25 cellular contexts compared by ENCODE assay signal in the genomic region with DNA sequence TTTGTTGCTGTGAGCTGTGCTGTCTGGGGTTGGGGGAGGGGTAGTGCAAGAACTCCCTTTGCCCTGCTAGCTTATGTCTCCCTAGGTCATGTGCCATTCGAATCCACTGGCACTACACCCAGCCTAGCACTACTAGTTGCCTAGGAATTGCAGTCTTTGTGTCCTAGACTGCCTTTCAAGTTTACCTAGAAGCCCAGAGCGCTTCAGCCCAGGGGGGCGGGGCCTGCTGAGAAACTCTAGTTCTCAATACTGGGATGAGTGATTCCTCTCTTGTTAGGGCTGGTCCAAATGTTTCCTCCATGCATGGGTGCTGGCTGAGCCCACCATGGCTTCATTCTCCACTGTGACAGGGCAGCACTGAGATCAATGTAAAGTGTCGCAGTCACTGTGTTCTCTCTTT.
A peak's percentile ranks its signal among the peaks of the same experiment; 100 is the strongest.
DNase-seq lines count a peak whose midpoint lies in the region; ATAC-seq and TF ChIP-seq lines count a peak whose summit lies in the region.
"Had no signal": no experiment of that assay in that cellular context is flagged by ENCODE, and none has a peak within 500 bp of the region (broad histone marks: within the 10 kb centered on the region; RNA-seq: fewer than 3 reads in every experiment).

No MANE protein-coding gene starts in this region.

- H3K9me3 ChIP-seq in endodermal cell (ENCODE audit: control insufficient read depth, low read length) (no peaks in the 10 kb centered on the region), neural progenitor cell (ENCODE audit: low read depth) (no peaks in the 10 kb centered on the region)
- H3K9me3 ChIP-seq: BE2C, BLaER1 had no signal

- H3F3A ChIP-seq in GM23338 (replicated peaks; ENCODE audit: low read depth) (no peaks in the 10 kb centered on the region), neural progenitor cell (ENCODE audit: low read depth) (no peaks in the 10 kb centered on the region)

- WGBS in endodermal cell (ENCODE audit: insufficient coverage in 1 of 2, insufficient read length in 1 of 2), 2 experiments: 87 to 90% methylated on average over 3 to 4 of the region's 4 CpGs

- ATAC-seq in GM23338 (no peak), HG03025 (IDR thresholded peaks at IDR 0.05; ENCODE audit: low FRiP score, unreplicated experiment) (no peak)

- no peaks in the 10 kb centered on the region for H3K27me3 ChIP-seq in GM23338 (ENCODE audit: insufficient read depth)
- H3K27me3 ChIP-seq in endodermal cell (ENCODE audit: control insufficient read depth, insufficient read depth, low read length, poor library complexity, severe bottlenecking): no peaks in the 10 kb centered on the region
- H3K27me3 ChIP-seq in neural progenitor cell: no peaks in the 10 kb centered on the region
- H3K27me3 ChIP-seq: BE2C had no signal

- DNase-seq in GM23338 (ENCODE audit: low spot score): peak; percentile 7
- peak; percentile 43 for DNase-seq in endodermal cell
- DNase-seq in iPS-NIHi7 (ENCODE audit: extremely low spot score): peak; percentile 10
- DNase-seq in neural progenitor cell (ENCODE audit: low spot score): peak; percentile 3
- no peak for DNase-seq in activated naive CD4-positive, alpha-beta T cell treated with anti-CD3 and anti-CD28 coated beads, Interleukin-2, amount 10 ng/mL, durations not matched to agents 7 days and 5 days
- no peak for DNase-seq in SW480 (ENCODE audit: low spot score)
- DNase-seq in NCI-H1105 (lab: John Stamatoyannopoulos, UW): no peak
- DNase-seq: 8988T; ACHN; BE2C; C1 segment of cervical spinal cord; CD4-positive, CD25-positive, alpha-beta regulatory T cell; CD8-positive, alpha-beta memory T cell; COR-L47; DMS 273 treated with DMSO at 0.1 percent for 48 hours; DMS153; DMS53; DMS79; DND-41; EL; GF-D8 had no signal

- H3K4me1 Mint-ChIP-seq in GM23338 (no peaks in the 10 kb centered on the region), endodermal cell (peaks cover 2% of the 10 kb centered on the region), neural progenitor cell (no peaks in the 10 kb centered on the region)
- no peaks in the 10 kb centered on the region for H3K4me1 Mint-ChIP-seq in activated naive CD4-positive, alpha-beta T cell treated with anti-CD3 and anti-CD28 coated beads, Interleukin-2, amount 10 ng/mL, durations not matched to agents 7 days and 5 days
- H3K4me1 Mint-ChIP-seq: CD14-positive monocyte; CD4-positive, alpha-beta memory T cell; CD4-positive, CD25-positive, alpha-beta regulatory T cell; CD8-positive, alpha-beta memory T cell had no signal

- H3K4me1 ChIP-seq in GM23338 (ENCODE audit: insufficient read depth): no peaks in the 10 kb centered on the region
- no peaks in the 10 kb centered on the region for H3K4me1 ChIP-seq in endodermal cell (ENCODE audit: control insufficient read depth, insufficient read depth, low read length)
- no peaks in the 10 kb centered on the region for H3K4me1 ChIP-seq in neural progenitor cell
- H3K4me1 ChIP-seq: BE2C had no signal

- no peaks in the 10 kb centered on the region for H3K36me3 Mint-ChIP-seq in GM23338 (ENCODE audit: low read depth)
- no peaks in the 10 kb centered on the region for H3K36me3 Mint-ChIP-seq in endodermal cell (ENCODE audit: low read depth)
- no peaks in the 10 kb centered on the region for H3K36me3 Mint-ChIP-seq in neural progenitor cell
- no peaks in the 10 kb centered on the region for H3K36me3 Mint-ChIP-seq in activated naive CD4-positive, alpha-beta T cell treated with anti-CD3 and anti-CD28 coated beads, Interleukin-2, amount 10 ng/mL, durations not matched to agents 7 days and 5 days
- H3K36me3 Mint-ChIP-seq: CD14-positive monocyte; CD4-positive, alpha-beta memory T cell; CD4-positive, CD25-positive, alpha-beta regulatory T cell; CD8-positive, alpha-beta memory T cell had no signal

- H3K27me3 Mint-ChIP-seq in GM23338 (ENCODE audit: insufficient read depth, low read depth, poor library complexity): peaks cover 2% of the 10 kb centered on the region
- H3K27me3 Mint-ChIP-seq in endodermal cell (ENCODE audit: insufficient read depth): no peaks in the 10 kb centered on the region
- H3K27me3 Mint-ChIP-seq in neural progenitor cell (ENCODE audit: insufficient read depth, low read depth): no peaks in the 10 kb centered on the region
- H3K27me3 Mint-ChIP-seq in activated naive CD4-positive, alpha-beta T cell treated with anti-CD3 and anti-CD28 coated beads, Interleukin-2, amount 10 ng/mL, durations not matched to agents 7 days and 5 days: no peaks in the 10 kb centered on the region
- H3K27me3 Mint-ChIP-seq: CD4-positive, alpha-beta memory T cell; CD4-positive, CD25-positive, alpha-beta regulatory T cell; CD8-positive, alpha-beta memory T cell had no signal

- CTCF ChIA-PET in activated naive CD4-positive, alpha-beta T cell treated with anti-CD3 and anti-CD28 coated beads, Interleukin-2, amount 10 ng/mL, durations not matched to agents 7 days and 5 days (lab: Charles Lee): no interaction called here

- no peak overlapping the region for H3K27ac ChIP-seq in GM23338 (ENCODE audit: low read depth)
- H3K27ac ChIP-seq in endodermal cell (ENCODE audit: low read depth, low read length): no peak overlapping the region
- no peak overlapping the region for H3K27ac ChIP-seq in neural progenitor cell
- H3K27ac ChIP-seq: BLaER1 had no signal

- H3K79me2 ChIP-seq in GM23338 (replicated peaks; ENCODE audit: insufficient read depth) (no peaks in the 10 kb centered on the region), neural progenitor cell (ENCODE audit: low read depth) (no peaks in the 10 kb centered on the region)

- no peak overlapping the region for H3K4me3 Mint-ChIP-seq in GM23338
- no peak overlapping the region for H3K4me3 Mint-ChIP-seq in endodermal cell
- H3K4me3 Mint-ChIP-seq in neural progenitor cell: no peak overlapping the region
- no peak overlapping the region for H3K4me3 Mint-ChIP-seq in activated naive CD4-positive, alpha-beta T cell treated with anti-CD3 and anti-CD28 coated beads, Interleukin-2, amount 10 ng/mL, durations not matched to agents 7 days and 5 days
- H3K4me3 Mint-ChIP-seq: CD14-positive monocyte; CD4-positive, alpha-beta memory T cell; CD4-positive, CD25-positive, alpha-beta regulatory T cell; CD8-positive, alpha-beta memory T cell had no signal

- H3K9ac ChIP-seq in endodermal cell (ENCODE audit: extremely low read depth, low read length, poor library complexity, severe bottlenecking): no peak overlapping the region
- no peak overlapping the region for H3K9ac ChIP-seq in neural progenitor cell
- H3K9ac ChIP-seq: BLaER1 had no signal

- TF ChIP-seq CTCF in GM23338 (conservative IDR thresholded peaks at IDR 0.05; ENCODE audit: low read depth in 2 of 2) (no peak), endodermal cell (conservative IDR thresholded peaks at IDR 0.05) (no peak), neural progenitor cell (IDR thresholded peaks at IDR 0.05) (no peak)

- H3K36me3 ChIP-seq in GM23338 (ENCODE audit: insufficient read depth) (no peaks in the 10 kb centered on the region), endodermal cell (ENCODE audit: control insufficient read depth, insufficient read depth, low read length) (no peaks in the 10 kb centered on the region), neural progenitor cell (no peaks in the 10 kb centered on the region)
- H3K36me3 ChIP-seq: BE2C, BLaER1 had no signal

- H3K4me2 ChIP-seq in GM23338 (no peak overlapping the region), neural progenitor cell (no peak overlapping the region)
- H3K4me2 ChIP-seq: BLaER1 had no signal

- no peaks in the 10 kb centered on the region for H4K20me1 ChIP-seq in GM23338 (replicated peaks; ENCODE audit: insufficient read depth)
- H4K20me1 ChIP-seq in neural progenitor cell (ENCODE audit: low read depth): no peaks in the 10 kb centered on the region
- H4K20me1 ChIP-seq: BLaER1 had no signal

- H3K4me3 ChIP-seq in GM23338 (no peak overlapping the region), endodermal cell (ENCODE audit: low read length) (no peak overlapping the region), neural progenitor cell (no peak overlapping the region)
- H3K4me3 ChIP-seq: BLaER1 had no signal

- H3K27ac Mint-ChIP-seq in GM23338: no peak overlapping the region
- H3K27ac Mint-ChIP-seq in endodermal cell: no peak overlapping the region
- no peak overlapping the region for H3K27ac Mint-ChIP-seq in neural progenitor cell
- H3K27ac Mint-ChIP-seq in activated naive CD4-positive, alpha-beta T cell treated with anti-CD3 and anti-CD28 coated beads, Interleukin-2, amount 10 ng/mL, durations not matched to agents 7 days and 5 days: no peak overlapping the region
- H3K27ac Mint-ChIP-seq: CD4-positive, alpha-beta memory T cell; CD4-positive, CD25-positive, alpha-beta regulatory T cell; CD8-positive, alpha-beta memory T cell had no signal

- H3K9me3 Mint-ChIP-seq in GM23338 (no peaks in the 10 kb centered on the region), endodermal cell (no peaks in the 10 kb centered on the region), neural progenitor cell (no peaks in the 10 kb centered on the region)
- H3K9me3 Mint-ChIP-seq in activated naive CD4-positive, alpha-beta T cell treated with anti-CD3 and anti-CD28 coated beads, Interleukin-2, amount 10 ng/mL, durations not matched to agents 7 days and 5 days: peaks cover 1% of the 10 kb centered on the region

- H2AFZ ChIP-seq in GM23338 (no peak overlapping the region), neural progenitor cell (replicated peaks) (no peak overlapping the region)

- H3K9me2 ChIP-seq in GM23338 (ENCODE audit: insufficient read depth): no peaks in the 10 kb centered on the region

TF ChIP-seq in GM23338, 12 proteins besides CTCF, POLR2A, EP300 and RAD21 (continues in another document):
- TF ChIP-seq CREB1 (CRISPR knock-in tag; IDR thresholded peaks at IDR 0.05; ENCODE audit: low read depth): no peak
- no peak for TF ChIP-seq NANOG (IDR thresholded peaks at IDR 0.05; ENCODE audit: borderline replicate concordance)
- TF ChIP-seq STAT1 (IDR thresholded peaks at IDR 0.05; ENCODE audit: unreplicated experiment): no peak

Comparison
In these comparisons a context has a peak if more than half of its experiments do, and no peak if none do; other contexts are left out.
1. DNase-seq: peak in GM23338 (single experiment), endodermal cell (single experiment), iPS-NIHi7 (single experiment) and neural progenitor cell (single experiment); none in activated naive CD4-positive, alpha-beta T cell treated with anti-CD3 and anti-CD28 coated beads, Interleukin-2, amount 10 ng/mL, durations not matched to agents 7 days and 5 days (single experiment), SW480 (single experiment) and NCI-H1105 (single experiment).